Comparison of ENCODE assay signal across 22 cellular contexts in genomic region chr4:169333265-169333664, GRCh38.
"Had no signal": no experiment of that assay in that cellular context is flagged by ENCODE, and none has a peak within 500 bp of the region (broad histone marks: within the 10 kb centered on the region; RNA-seq: fewer than 3 reads in every experiment).

No MANE protein-coding gene starts in this region.

- ATAC-seq: effector memory CD8-positive, alpha-beta T cell; naive thymus-derived CD8-positive, alpha-beta T cell; right cardiac atrium; stimulated activated memory B cell treated with anti-CD40 and anti-IgM and Interleukin-4, amounts not matched to agents 10 μg/mL and 1 μg/mL and 100 μg/mL, for 72 hours; stimulated activated naive CD8-positive, alpha-beta T cell treated with anti-CD3 and anti-CD28 coated beads, Interleukin-15, Interleukin-2, amounts not matched to agents 100 U/mL and 50 U/mL, for 24 hours had no signal

- H3K4me3 Mint-ChIP-seq: effector memory CD8-positive, alpha-beta T cell; immature natural killer cell; naive thymus-derived CD8-positive, alpha-beta T cell; nephron progenitor cell; stimulated activated memory B cell treated with anti-CD40 and anti-IgM and Interleukin-4, amounts not matched to agents 10 μg/mL and 1 μg/mL and 100 μg/mL, for 72 hours had no signal

- H3K36me3 ChIP-seq: prostate gland, spleen, tibial nerve, upper lobe of left lung had no signal

- H3K27me3 Mint-ChIP-seq: stimulated activated memory B cell treated with anti-CD40 and anti-IgM and Interleukin-4, amounts not matched to agents 10 μg/mL and 1 μg/mL and 100 μg/mL, for 72 hours had no signal

- H3K27me3 ChIP-seq: spleen, testis, tibial nerve, upper lobe of left lung had no signal

- DNase-seq: cortex of kidney; effector memory CD8-positive, alpha-beta T cell; hypothalamus; immature natural killer cell; islet precursor cell; kidney glomerular epithelial cell; mesenchymal stem cell; midbrain; naive thymus-derived CD8-positive, alpha-beta T cell; nephron progenitor cell; nucleus accumbens; right cardiac atrium; spleen; stimulated activated CD4-positive, alpha-beta T cell treated with anti-CD3 and anti-CD28 coated beads, Interleukin-4, amount 100 ng/mL, for 4 hours; stimulated activated naive CD8-positive, alpha-beta T cell treated with anti-CD3 and anti-CD28 coated beads, Interleukin-15, Interleukin-2, amounts not matched to agents 100 U/mL and 50 U/mL, for 24 hours; substantia nigra; testis; upper lobe of left lung had no signal

- H3K27ac ChIP-seq: prostate gland, skin epidermis, spleen, testis, tibial nerve, upper lobe of left lung had no signal

- H3K4me1 Mint-ChIP-seq: immature natural killer cell; nephron progenitor cell; stimulated activated memory B cell treated with anti-CD40 and anti-IgM and Interleukin-4, amounts not matched to agents 10 μg/mL and 1 μg/mL and 100 μg/mL, for 72 hours had no signal

- H3K4me1 ChIP-seq: prostate gland, spleen, testis, tibial nerve, upper lobe of left lung had no signal

- H3K9me3 Mint-ChIP-seq: effector memory CD8-positive, alpha-beta T cell; immature natural killer cell; naive thymus-derived CD8-positive, alpha-beta T cell had no signal

- H3K27ac Mint-ChIP-seq: effector memory CD8-positive, alpha-beta T cell; immature natural killer cell; nephron progenitor cell; stimulated activated memory B cell treated with anti-CD40 and anti-IgM and Interleukin-4, amounts not matched to agents 10 μg/mL and 1 μg/mL and 100 μg/mL, for 72 hours had no signal

- H3K4me3 ChIP-seq: prostate gland, skin epidermis, spleen, testis, tibial nerve, upper lobe of left lung had no signal

- H3K9me3 ChIP-seq: prostate gland, spleen, testis, tibial nerve had no signal

- H3K36me3 Mint-ChIP-seq: immature natural killer cell; naive thymus-derived CD8-positive, alpha-beta T cell; stimulated activated memory B cell treated with anti-CD40 and anti-IgM and Interleukin-4, amounts not matched to agents 10 μg/mL and 1 μg/mL and 100 μg/mL, for 72 hours had no signal
